ENCODE assay signal across 15 cellular contexts in genomic region chr16:57826706-57827625, GRCh38. TPM values are rescaled to one million over a fixed set of nuclear protein-coding genes. Genes with fewer than 3 reads are reported as not detected.
DNase-seq lines count a peak whose midpoint lies in the region; ATAC-seq and TF ChIP-seq lines count a peak whose summit lies in the region.
"Had no signal": no experiment of that assay in that cellular context is flagged by ENCODE, and none has a peak within 500 bp of the region (broad histone marks: within the 10 kb centered on the region; RNA-seq: fewer than 3 reads in every experiment).

No MANE protein-coding gene starts in this region.

- H3K4me1 ChIP-seq in liver (ENCODE audit: control insufficient read depth in 4 of 4, insufficient read depth in 4 of 4, low read length in 3 of 4) (peaks cover 15 to 65% (median 55%) of the 10 kb centered on the region in 4 donors), upper lobe of right lung (no peaks in the 10 kb centered on the region)
- H3K4me1 ChIP-seq: vagina had no signal

- intact Hi-C loops in Right ventricle myocardium inferior (cut with DNase I), result loop anchor here (5.0 kb wide), 1 partner anchor 40 kb away; no protein-coding TSS in a partner anchor
- intact Hi-C loops in cardiac septum (cut with DNase I), result loop anchor here (5.0 kb wide), 1 partner anchor 40 kb away; no protein-coding TSS in a partner anchor
- intact Hi-C loops in upper lobe of right lung (cut with DNase I), result no loop called here

- no peak overlapping the region for H3K9ac ChIP-seq in liver (ENCODE audit: low read depth in 1 of 2, low read length in 2 of 2)

- no peak overlapping the region for H3K4me3 ChIP-seq in liver (ENCODE audit: low read depth in 1 of 3, low read length in 3 of 3)
- no peak overlapping the region for H3K4me3 ChIP-seq in upper lobe of right lung
- H3K4me3 ChIP-seq: breast epithelium, vagina had no signal

- peak; percentile 53 for ATAC-seq in Right ventricle myocardium inferior
- ATAC-seq in upper lobe of right lung, result peak; percentile 2

- H3K27ac ChIP-seq in liver (ENCODE audit: low read depth in 1 of 2, low read length in 2 of 2), result peak overlapping the region; percentile 89 to 96
- H3K27ac ChIP-seq in upper lobe of right lung, result peak overlapping the region; percentile 11
- H3K27ac ChIP-seq: breast epithelium, vagina, VCaP had no signal

- no peaks in the 10 kb centered on the region for H3K36me3 ChIP-seq in liver (ENCODE audit: control insufficient read depth in 4 of 4, insufficient read depth in 3 of 4, low read depth in 1 of 4, low read length in 3 of 4)
- H3K36me3 ChIP-seq in upper lobe of right lung, result no peaks in the 10 kb centered on the region
- H3K36me3 ChIP-seq: breast epithelium, vagina had no signal

- TF ChIP-seq RAD21 in liver (IDR thresholded peaks at IDR 0.05), result peak in 1 of 2 donors; percentile 44

- TF ChIP-seq CTCF in liver (IDR thresholded peaks at IDR 0.05; ENCODE audit: low read depth, low read length, missing input control) (no peak), upper lobe of right lung (IDR thresholded peaks at IDR 0.05) (no peak)

- H3K27me3 ChIP-seq in liver (ENCODE audit: control insufficient read depth in 4 of 4, insufficient read depth in 4 of 4, low read length in 3 of 4), result no peaks in the 10 kb centered on the region
- H3K27me3 ChIP-seq in upper lobe of right lung, result no peaks in the 10 kb centered on the region
- H3K27me3 ChIP-seq: breast epithelium, vagina had no signal

- DNase-seq in Right ventricle myocardium inferior (ENCODE audit: missing footprints) (no peak), cardiac septum (ENCODE audit: low spot score) (no peak), cerebellum (ENCODE audit: low spot score) (peak; percentile 55), upper lobe of right lung (no peak), HuH-7.5 (ENCODE audit: low spot score) (no peak), NCI-H128 (lab: John Stamatoyannopoulos, UW; ENCODE audit: unreplicated experiment) (no peak), NOMO-1 (lab: John Stamatoyannopoulos, UW; ENCODE audit: unreplicated experiment in 2 of 2) (no peak)
- DNase-seq: activated CD8-positive, alpha-beta memory T cell treated with anti-CD3 and anti-CD28 coated beads for 24 hours; activated gamma-delta T cell treated with Interleukin-2 at 50 U/mL for 16 hours; stimulated activated CD4-positive, alpha-beta T cell treated with anti-CD3 and anti-CD28 coated beads, Interleukin-4, amount 100 ng/mL, for 4 hours; SW 1271 had no signal

- WGBS in liver, result 39% methylated on average over 22 of the region's 22 CpGs

- H3K9me3 ChIP-seq in liver (ENCODE audit: control insufficient read depth in 4 of 4, low read length in 3 of 4) (no peaks in the 10 kb centered on the region), upper lobe of right lung (no peaks in the 10 kb centered on the region)
- H3K9me3 ChIP-seq: breast epithelium, vagina had no signal

TF ChIP-seq in liver, 16 proteins besides CTCF, POLR2A, EP300 and RAD21:
- TF ChIP-seq FOXA1 (IDR thresholded peaks at IDR 0.05) (no peak), FOXA2 (IDR thresholded peaks at IDR 0.05) (no peak), HNF4G (IDR thresholded peaks at IDR 0.05) (peak; percentile 89), NR2F2 (IDR thresholded peaks at IDR 0.05) (peak; percentile 43), RXRA (IDR thresholded peaks at IDR 0.05) (peak; percentile 98 to 99), GABPA (IDR thresholded peaks at IDR 0.05 in 1 of 2, conservative IDR thresholded peaks at IDR 0.05 in 1 of 2) (peak in 1 of 2 donors; percentile 1), ATF3 (IDR thresholded peaks at IDR 0.05) (peak; percentile 39), ZBTB33 (IDR thresholded peaks at IDR 0.05) (no peak), JUND (IDR thresholded peaks at IDR 0.05) (peak; percentile 26 to 62), YY1 (IDR thresholded peaks at IDR 0.05) (peak; percentile 52), MAX (IDR thresholded peaks at IDR 0.05) (peak; percentile 81), SP1 (IDR thresholded peaks at IDR 0.05) (peak; percentile 83), REST (IDR thresholded peaks at IDR 0.05) (peak; percentile 14), TAF1 (conservative IDR thresholded peaks at IDR 0.05) (peak; percentile 29), EGR1 (IDR thresholded peaks at IDR 0.05; ENCODE audit: low read depth in 2 of 2) (peak in 1 of 2 donors; percentile 37), HNF4A (conservative IDR thresholded peaks at IDR 0.05) (peak; percentile 89 to 92)

RNA-seq across cellular contexts. Expression of gene KIFC3, which starts 24.7 kb away (rescaled TPM):
- 55.3 TPM for total RNA-seq in Right ventricle myocardium inferior
- 70.1 TPM for total RNA-seq in cardiac septum
- 14.0 TPM for total RNA-seq in cerebellum
- 100 to 1,000 TPM in 1 of 2 donors, 10 to 100 TPM in 1; 22.2 to 103 TPM for total RNA-seq in liver
- 10 to 100 TPM; 16.5 to 32.7 TPM for polyA plus RNA-seq in liver
- 99.1 TPM for total RNA-seq in upper lobe of right lung
